8 cellular contexts compared by ENCODE assay signal in genomic region chrX:150482537-150483217, GRCh38.
DNase-seq lines count a peak whose midpoint lies in the region; TF ChIP-seq lines count a peak whose summit lies in the region.

No MANE protein-coding gene starts in this region.

- intact Hi-C loops in sigmoid colon (cut with DNase I) = loop anchor here (10.0 kb wide), 1 partner anchor 528 kb away; no protein-coding TSS in a partner anchor

- no peak for TF ChIP-seq EP300 in sigmoid colon (IDR thresholded peaks at IDR 0.05)

- H3K27ac ChIP-seq in sigmoid colon = no peak overlapping the region

- no peak overlapping the region for H3K4me3 ChIP-seq in sigmoid colon

- H3K27me3 ChIP-seq in sigmoid colon = no peaks in the 10 kb centered on the region

- DNase-seq in activated gamma-delta T cell treated with anti-CD3 and anti-CD28 coated beads, Interleukin-2, amount 50 U/mL, for 16 hours (ENCODE audit: low read depth) = peak; percentile 22
- DNase-seq in activated gamma-delta T cell treated with Interleukin-2 at 50 U/mL for 16 hours = no peak
- DNase-seq in HK-2 (ENCODE audit: unreplicated experiment) = peak; percentile 31
- DNase-seq in activated T-cell treated with anti-CD3 and anti-CD28 coated beads for 48 hours (ENCODE audit: low read depth) = peak; percentile 34
- DNase-seq in kidney glomerular epithelial cell (lab: John Stamatoyannopoulos, UW) = peak; percentile 55
- no peak for DNase-seq in T-helper 9 cell
- DNase-seq in effector CD4-positive, alpha-beta T cell = no peak
- DNase-seq in sigmoid colon = no peak

- H3K36me3 ChIP-seq in sigmoid colon = no peaks in the 10 kb centered on the region

- WGBS in sigmoid colon, 2 donors = 50 to 55% methylated on average over 6 of the region's 6 CpGs

- no peak for TF ChIP-seq POLR2A in sigmoid colon (IDR thresholded peaks at IDR 0.05)

- H3K9me3 ChIP-seq in sigmoid colon = no peaks in the 10 kb centered on the region

- no peak for TF ChIP-seq CTCF in sigmoid colon (IDR thresholded peaks at IDR 0.05)

- no peaks in the 10 kb centered on the region for H3K4me1 ChIP-seq in sigmoid colon

Comparison
In these comparisons a context has a peak if more than half of its experiments do, and no peak if none do; other contexts are left out.
1. DNase-seq: peak in activated gamma-delta T cell treated with anti-CD3 and anti-CD28 coated beads, Interleukin-2, amount 50 U/mL, for 16 hours (single experiment), HK-2 (single experiment), activated T-cell treated with anti-CD3 and anti-CD28 coated beads for 48 hours (single experiment) and kidney glomerular epithelial cell (single experiment); none in activated gamma-delta T cell treated with Interleukin-2 at 50 U/mL for 16 hours (single experiment), T-helper 9 cell (single experiment), effector CD4-positive, alpha-beta T cell (single experiment) and sigmoid colon (single experiment).